In genomic region chr3:156732715-156733114, GRCh38 we compare ENCODE assay signal across 16 cellular contexts. TPM values are rescaled to one million over a fixed set of nuclear protein-coding genes. Genes with fewer than 3 reads are reported as not detected.
A peak's percentile ranks its signal among the peaks of the same experiment; 100 is the strongest.
DNase-seq lines count a peak whose midpoint lies in the region; ATAC-seq lines count a peak whose summit lies in the region.
"Had no signal": no experiment of that assay in that cellular context is flagged by ENCODE, and none has a peak within 500 bp of the region (broad histone marks: within the 10 kb centered on the region; RNA-seq: fewer than 3 reads in every experiment).

No MANE protein-coding gene starts in this region.

- peak; percentile 18 for DNase-seq in activated CD4-positive, alpha-beta T cell treated with anti-CD3 and anti-CD28 coated beads for 36 hours
- DNase-seq in activated CD4-positive, alpha-beta T cell treated with anti-CD3 and anti-CD28 coated beads for 4 hours = no peak
- DNase-seq in activated naive CD4-positive, alpha-beta T cell treated with anti-CD3 and anti-CD28 coated beads, Interleukin-2, amount 50 U/mL, for 72 hours (ENCODE audit: low spot score in 2 of 2) = peak in 1 of 2 donors; percentile 11
- DNase-seq in activated naive CD4-positive, alpha-beta T cell treated with Interleukin-2 at 50 U/mL for 16 hours = no peak
- no peak for DNase-seq in neuronal stem cell (ENCODE audit: low spot score)
- DNase-seq in Karpas-422 = no peak
- DNase-seq: Caco-2; CD8-positive, alpha-beta memory T cell; DND-41; GF-D8; HCEC 1CT; HFFc6 had no signal

- H4K20me1 ChIP-seq in Karpas-422 (ENCODE audit: insufficient read depth, low read depth, low read length) = no peaks in the 10 kb centered on the region

- ATAC-seq in activated CD4-positive, alpha-beta T cell treated with anti-CD3 and anti-CD28 coated beads for 36 hours = peak; percentile 68
- ATAC-seq in activated naive CD4-positive, alpha-beta T cell treated with anti-CD3 and anti-CD28 coated beads, Interleukin-2, amount 50 U/mL, for 72 hours = peak; percentile 91 to 92
- no peak for ATAC-seq in HG03135 (IDR thresholded peaks at IDR 0.05; ENCODE audit: unreplicated experiment)

- H3K4me1 ChIP-seq in neuronal stem cell (ENCODE audit: control insufficient read depth in 2 of 2, insufficient read depth in 1 of 2, low read depth in 1 of 2, low read length in 2 of 2) = peaks cover 9% of the 10 kb centered on the region in 2 donors
- H3K4me1 ChIP-seq in Karpas-422 (ENCODE audit: low read length) = peaks cover 11% of the 10 kb centered on the region

- no peaks in the 10 kb centered on the region for H3K79me1 ChIP-seq in neuronal stem cell (ENCODE audit: low read depth, low read length)

- H2BK15ac ChIP-seq in neuronal stem cell (ENCODE audit: low read length) = no peak overlapping the region

- H2AFZ ChIP-seq in neuronal stem cell (ENCODE audit: low read length) (peak overlapping the region; percentile 73), Karpas-422 (ENCODE audit: low read length) (no peak overlapping the region)

- no peaks in the 10 kb centered on the region for H3K36me3 ChIP-seq in neuronal stem cell (replicated peaks in 1 of 2; ENCODE audit: control insufficient read depth in 2 of 2, insufficient read depth in 2 of 2, low read length in 2 of 2)
- no peaks in the 10 kb centered on the region for H3K36me3 ChIP-seq in Karpas-422 (ENCODE audit: insufficient read depth, low read length)

- CTCF ChIA-PET in activated CD4-positive, alpha-beta T cell treated with anti-CD3 and anti-CD28 coated beads for 36 hours (lab: Charles Lee) = no interaction called here

- H3K79me2 ChIP-seq in Karpas-422 (ENCODE audit: low read length) = no peaks in the 10 kb centered on the region

- no peak overlapping the region for H4K91ac ChIP-seq in neuronal stem cell (ENCODE audit: low read depth, low read length, poor library complexity)

- no peak overlapping the region for H2BK120ac ChIP-seq in neuronal stem cell (ENCODE audit: low read depth, low read length)

- WGBS in neuronal stem cell (ENCODE audit: extremely low coverage in 2 of 2, insufficient read length in 2 of 2, insufficient replicate concordance in 1 of 2), 2 donors = no CpG with 5 or more reads among the region's 2 CpGs

- H3K27me3 ChIP-seq in neuronal stem cell (ENCODE audit: control insufficient read depth in 3 of 3, insufficient read depth in 3 of 3, low read depth in 1 of 3, low read length in 3 of 3) = no peaks in the 10 kb centered on the region
- no peaks in the 10 kb centered on the region for H3K27me3 ChIP-seq in Karpas-422 (ENCODE audit: low read length)

- no peaks in the 10 kb centered on the region for H3K27me3 Mint-ChIP-seq in activated CD4-positive, alpha-beta T cell treated with anti-CD3 and anti-CD28 coated beads for 36 hours

- H3K4me3 ChIP-seq in neuronal stem cell (ENCODE audit: low read length in 2 of 2) (no peak overlapping the region), Karpas-422 (ENCODE audit: low read length) (no peak overlapping the region)

- no peak overlapping the region for H2AK5ac ChIP-seq in neuronal stem cell (ENCODE audit: low read depth, low read length)

- H3K9ac ChIP-seq in neuronal stem cell (ENCODE audit: low read depth, low read length, poor library complexity) (no peak overlapping the region), Karpas-422 (ENCODE audit: low read length) (no peak overlapping the region)

- H3K27ac Mint-ChIP-seq in activated CD4-positive, alpha-beta T cell treated with anti-CD3 and anti-CD28 coated beads for 36 hours = no peak overlapping the region
- H3K27ac Mint-ChIP-seq in activated naive CD4-positive, alpha-beta T cell treated with anti-CD3 and anti-CD28 coated beads, Interleukin-2, amount 50 U/mL, for 72 hours = peak overlapping the region in 1 of 2 donors; percentile 24
- H3K27ac Mint-ChIP-seq: CD14-positive monocyte; CD8-positive, alpha-beta memory T cell; HFFc6 had no signal

- no peak overlapping the region for H2BK12ac ChIP-seq in neuronal stem cell (ENCODE audit: low read length)

- H3K4me1 Mint-ChIP-seq in activated CD4-positive, alpha-beta T cell treated with anti-CD3 and anti-CD28 coated beads for 36 hours = no peaks in the 10 kb centered on the region
- H3K4me1 Mint-ChIP-seq: CD14-positive monocyte; CD8-positive, alpha-beta memory T cell had no signal

- H3K27ac ChIP-seq in neuronal stem cell (replicated peaks; ENCODE audit: low read length) (no peak overlapping the region), Karpas-422 (ENCODE audit: low read length) (no peak overlapping the region)
- H3K27ac ChIP-seq: 22Rv1, HL-60 had no signal

- H3K9me2 ChIP-seq in Karpas-422 (replicated peaks; ENCODE audit: insufficient read depth, low read length) = no peaks in the 10 kb centered on the region

- no peak overlapping the region for H2BK5ac ChIP-seq in neuronal stem cell (ENCODE audit: low read length)

- no peak overlapping the region for H3K4me3 Mint-ChIP-seq in activated CD4-positive, alpha-beta T cell treated with anti-CD3 and anti-CD28 coated beads for 36 hours
- H3K4me3 Mint-ChIP-seq: CD14-positive monocyte; CD8-positive, alpha-beta memory T cell; HFFc6 had no signal

- intact Hi-C loops in activated CD4-positive, alpha-beta T cell treated with anti-CD3 and anti-CD28 coated beads for 36 hours (cut with DNase I, micrococcal nuclease) = no loop called here

- no peaks in the 10 kb centered on the region for H3K36me3 Mint-ChIP-seq in activated CD4-positive, alpha-beta T cell treated with anti-CD3 and anti-CD28 coated beads for 36 hours (ENCODE audit: low read depth)
- no peaks in the 10 kb centered on the region for H3K36me3 Mint-ChIP-seq in activated naive CD4-positive, alpha-beta T cell treated with anti-CD3 and anti-CD28 coated beads, Interleukin-2, amount 50 U/mL, for 72 hours
- H3K36me3 Mint-ChIP-seq: CD14-positive monocyte had no signal

- no peak overlapping the region for H4K8ac ChIP-seq in neuronal stem cell (ENCODE audit: low read depth, low read length)

- POLR2A ChIA-PET in activated CD4-positive, alpha-beta T cell treated with anti-CD3 and anti-CD28 coated beads for 36 hours (lab: Charles Lee) = no interaction called here

- H3K23ac ChIP-seq in neuronal stem cell (ENCODE audit: low read depth, low read length, poor library complexity) = no peak overlapping the region

- H3K14ac ChIP-seq in neuronal stem cell (ENCODE audit: low read length) = no peak overlapping the region

- H3K9me3 ChIP-seq in neuronal stem cell (replicated peaks in 1 of 2; ENCODE audit: control insufficient read depth in 2 of 2, insufficient read depth in 1 of 2, low read depth in 1 of 2, low read length in 2 of 2) (no peaks in the 10 kb centered on the region), Karpas-422 (ENCODE audit: low read length) (no peaks in the 10 kb centered on the region)
- H3K9me3 ChIP-seq: Caco-2 had no signal

- H3K18ac ChIP-seq in neuronal stem cell (ENCODE audit: low read length) = no peak overlapping the region

- peaks cover 1% of the 10 kb centered on the region for H3K9me3 Mint-ChIP-seq in activated CD4-positive, alpha-beta T cell treated with anti-CD3 and anti-CD28 coated beads for 36 hours (ENCODE audit: low read depth)
- peaks cover 0 to 8% of the 10 kb centered on the region in 2 donors for H3K9me3 Mint-ChIP-seq in activated naive CD4-positive, alpha-beta T cell treated with anti-CD3 and anti-CD28 coated beads, Interleukin-2, amount 50 U/mL, for 72 hours
- H3K9me3 Mint-ChIP-seq: CD8-positive, alpha-beta memory T cell; HFFc6 had no signal

- no peak overlapping the region for H3K4ac ChIP-seq in neuronal stem cell (ENCODE audit: low read length)

- H3K4me2 ChIP-seq in neuronal stem cell (ENCODE audit: insufficient read depth, low read length, poor library complexity, severe bottlenecking) (no peak overlapping the region), Karpas-422 (ENCODE audit: low read depth, low read length, poor library complexity, severe bottlenecking) (no peak overlapping the region)

RNA-seq across cellular contexts. Expression of gene TIPARP, which starts 58.3 kb away (rescaled TPM):
- 10 to 100 TPM; 18.5 to 23.5 TPM for total RNA-seq in activated CD4-positive, alpha-beta T cell treated with anti-CD3 and anti-CD28 coated beads for 36 hours
- 100 to 1,000 TPM in 1 of 2 donors, 10 to 100 TPM in 1; 27.0 to 111 TPM for total RNA-seq in activated naive CD4-positive, alpha-beta T cell treated with anti-CD3 and anti-CD28 coated beads, Interleukin-2, amount 50 U/mL, for 72 hours
- polyA plus RNA-seq in neuronal stem cell (2013, experiment 1 of 2) = 4.3 TPM
- polyA plus RNA-seq in neuronal stem cell (2013, experiment 2 of 2) = 4.8 TPM
- 9.5 and 20.4 TPM in 2 replicates for total RNA-seq in Karpas-422 (2014; rRNA removed; shearing (Covaris generic); ENCODE audit: low replicate concordance)
